29 cellular contexts compared by ENCODE assay signal in the genomic region with DNA sequence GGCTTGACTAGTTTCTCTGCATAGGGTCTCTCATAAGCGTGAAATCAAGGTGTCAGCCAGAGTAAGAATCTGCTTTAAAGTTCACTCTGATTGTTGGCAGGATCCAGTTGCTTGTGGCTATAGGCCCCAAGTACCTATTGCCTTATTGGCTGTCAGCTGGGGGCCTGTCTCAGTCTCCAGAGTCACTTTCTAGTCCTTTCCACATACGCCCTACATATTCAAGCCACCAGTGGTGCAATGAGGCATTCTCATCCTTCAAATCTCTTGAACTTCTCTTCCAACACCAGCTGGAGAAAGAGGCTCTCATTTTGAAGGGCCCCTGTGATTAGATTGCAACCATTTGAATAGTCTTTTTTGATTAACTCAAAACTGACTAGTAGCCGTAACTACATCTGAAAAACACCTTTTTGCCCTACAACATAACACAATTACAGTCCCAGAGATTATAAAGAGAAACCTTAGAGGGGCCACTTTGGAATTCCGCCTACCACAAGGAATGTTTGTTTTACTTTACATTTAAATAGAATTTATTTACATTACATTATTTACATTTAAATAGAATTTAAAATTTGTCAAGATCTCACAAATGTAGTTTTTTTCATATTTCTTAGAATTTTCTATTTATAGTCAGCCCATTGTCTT.
"Had no signal": no experiment of that assay in that cellular context is flagged by ENCODE, and none has a peak within 500 bp of the region (broad histone marks: within the 10 kb centered on the region; RNA-seq: fewer than 3 reads in every experiment).

No MANE protein-coding gene starts in this region.

- H3K4me1 ChIP-seq: adrenal gland, body of pancreas, gastroesophageal sphincter, right lobe of liver had no signal

- DNase-seq: activated CD4-positive, alpha-beta memory T cell treated with anti-CD3 and anti-CD28 coated beads for 36 hours; activated CD4-positive, alpha-beta T cell treated with anti-CD3 and anti-CD28 coated beads, Interleukin-2, amount 10 ng/mL, durations not matched to agents 24 days and 14 days; activated CD4-positive, CD25-positive, alpha-beta regulatory T cell treated with anti-CD3 and anti-CD28 coated beads, Interleukin-2, amount 50 U/mL, for 72 hours; activated CD8-positive, alpha-beta memory T cell treated with anti-CD3 and anti-CD28 coated beads, Interleukin-2, amount 50 U/mL, for 4 hours; activated effector memory CD4-positive, alpha-beta T cell treated with anti-CD3 and anti-CD28 coated beads, Interleukin-2, amount 50 U/mL, for 16 hours; activated naive CD4-positive, alpha-beta T cell treated with anti-CD3 and anti-CD28 coated beads for 36 hours; activated naive CD8-positive, alpha-beta T cell treated with anti-CD3 and anti-CD28 coated beads for 36 hours; activated T-cell treated with anti-CD3 and anti-CD28 coated beads, Interleukin-2, amount 50 U/mL, for 1 hour; adrenal gland; aorta; body of pancreas; dermis blood vessel endothelial cell; effector CD8-positive, alpha-beta T cell; left colon; mammary epithelial cell; naive B cell; ovary; right lobe of liver; stimulated activated CD4-positive, alpha-beta T cell treated with anti-CD3 and anti-CD28 coated beads, Interleukin-4, amount 100 ng/mL, for 1 hour; T-helper 9 cell; trophoblast cell; WERI-Rb-1 had no signal

- H3K27ac Mint-ChIP-seq: activated CD4-positive, alpha-beta memory T cell treated with anti-CD3 and anti-CD28 coated beads for 36 hours; activated CD4-positive, alpha-beta T cell treated with anti-CD3 and anti-CD28 coated beads, Interleukin-2, amount 10 ng/mL, durations not matched to agents 24 days and 14 days; activated naive CD4-positive, alpha-beta T cell treated with anti-CD3 and anti-CD28 coated beads for 36 hours; activated naive CD8-positive, alpha-beta T cell treated with anti-CD3 and anti-CD28 coated beads for 36 hours; activated T-helper 1 cell treated with anti-CD3 and anti-CD28 coated beads, Interleukin-12 subunit alpha, Interleukin-12 subunit beta, Interleukin-2, Interleukin-4 antibody, amounts not matched to agents 30 ng/mL and 10 ng/mL and 1 ng/mL, durations not matched to agents 14 hours and 24 hours and 36 hours; naive B cell; progenitor cell of endocrine pancreas; stimulated activated naive CD8-positive, alpha-beta T cell treated with anti-CD3 and anti-CD28 coated beads, Interleukin-15, Interleukin-2, amounts not matched to agents 100 ng/mL and 50 ng/mL, for 24 hours had no signal

- H3K36me3 Mint-ChIP-seq: activated CD4-positive, alpha-beta memory T cell treated with anti-CD3 and anti-CD28 coated beads for 36 hours; activated naive CD8-positive, alpha-beta T cell treated with anti-CD3 and anti-CD28 coated beads for 36 hours; mesothelial cell of epicardium; naive B cell had no signal

- H3K4me3 Mint-ChIP-seq: activated CD4-positive, alpha-beta memory T cell treated with anti-CD3 and anti-CD28 coated beads for 36 hours; activated CD4-positive, alpha-beta T cell treated with anti-CD3 and anti-CD28 coated beads, Interleukin-2, amount 10 ng/mL, durations not matched to agents 24 days and 14 days; activated naive CD4-positive, alpha-beta T cell treated with anti-CD3 and anti-CD28 coated beads for 36 hours; activated naive CD8-positive, alpha-beta T cell treated with anti-CD3 and anti-CD28 coated beads for 36 hours; activated T-helper 1 cell treated with anti-CD3 and anti-CD28 coated beads, Interleukin-12 subunit alpha, Interleukin-12 subunit beta, Interleukin-2, Interleukin-4 antibody, amounts not matched to agents 30 ng/mL and 10 ng/mL and 1 ng/mL, durations not matched to agents 14 hours and 24 hours and 36 hours; mesothelial cell of epicardium; naive B cell; stimulated activated naive CD8-positive, alpha-beta T cell treated with anti-CD3 and anti-CD28 coated beads, Interleukin-15, Interleukin-2, amounts not matched to agents 100 ng/mL and 50 ng/mL, for 24 hours had no signal

- H3K27ac ChIP-seq: adrenal gland, body of pancreas, gastroesophageal sphincter, hepatocyte, ovary, right lobe of liver, thoracic aorta, WERI-Rb-1 had no signal

- H3K27me3 ChIP-seq: adrenal gland, body of pancreas, gastroesophageal sphincter, hepatocyte, ovary, right lobe of liver had no signal

- ATAC-seq: body of pancreas, gastroesophageal sphincter, left colon, right lobe of liver had no signal

- H3K4me3 ChIP-seq: adrenal gland, body of pancreas, gastroesophageal sphincter, hepatocyte, ovary, right lobe of liver, thoracic aorta had no signal

- H3K27me3 Mint-ChIP-seq: activated CD4-positive, alpha-beta memory T cell treated with anti-CD3 and anti-CD28 coated beads for 36 hours; activated CD4-positive, alpha-beta T cell treated with anti-CD3 and anti-CD28 coated beads, Interleukin-2, amount 10 ng/mL, durations not matched to agents 24 days and 14 days; activated naive CD8-positive, alpha-beta T cell treated with anti-CD3 and anti-CD28 coated beads for 36 hours; naive B cell; progenitor cell of endocrine pancreas; stimulated activated naive CD8-positive, alpha-beta T cell treated with anti-CD3 and anti-CD28 coated beads, Interleukin-15, Interleukin-2, amounts not matched to agents 100 ng/mL and 50 ng/mL, for 24 hours had no signal

- H3K4me2 ChIP-seq: hepatocyte had no signal

- H3K4me1 Mint-ChIP-seq: activated CD4-positive, alpha-beta T cell treated with anti-CD3 and anti-CD28 coated beads, Interleukin-2, amount 10 ng/mL, durations not matched to agents 24 days and 14 days; activated naive CD8-positive, alpha-beta T cell treated with anti-CD3 and anti-CD28 coated beads for 36 hours; naive B cell had no signal

- H3K79me2 ChIP-seq: hepatocyte had no signal

- H3K36me3 ChIP-seq: adrenal gland, gastroesophageal sphincter, ovary, right lobe of liver, thoracic aorta, WERI-Rb-1 had no signal
